In the genomic region with DNA sequence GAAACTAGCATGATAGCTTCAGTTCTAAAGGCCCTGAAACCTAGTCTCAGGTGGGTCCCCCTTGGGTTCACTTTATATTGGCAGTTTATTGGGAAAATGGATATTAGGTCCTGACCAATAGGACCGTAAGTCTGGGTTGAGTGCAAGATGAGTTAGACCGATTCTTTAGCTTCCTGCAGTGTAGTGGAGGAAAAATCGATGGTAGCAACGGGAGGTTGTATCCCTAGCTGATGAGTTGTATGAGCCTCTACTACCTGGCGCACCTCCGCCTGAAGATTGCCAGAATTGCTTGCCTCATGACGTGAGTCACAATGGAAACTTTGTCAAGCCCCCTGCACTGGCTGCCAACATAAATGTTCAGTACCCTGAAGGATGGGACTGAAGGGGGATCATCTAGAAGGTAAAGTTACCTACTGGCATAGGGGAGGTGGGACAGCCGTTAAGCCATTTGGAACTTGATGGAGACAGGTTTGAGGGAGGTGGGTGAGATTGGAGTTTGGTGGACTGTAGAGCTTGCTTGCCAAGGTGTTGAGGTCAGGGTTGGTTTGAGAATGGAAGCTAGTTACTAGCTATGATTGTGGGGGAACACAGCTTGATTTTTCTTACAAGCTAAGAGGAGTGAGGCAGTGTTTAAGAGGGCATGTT, we compare ENCODE assay signal across 1 cellular context.
TF ChIP-seq lines count a peak whose summit lies in the region.

No MANE protein-coding gene starts in this region.

TF ChIP-seq in HepG2, 621 proteins besides CTCF, POLR2A, EP300 and RAD21 (continued from another document and continues in another):
- TF ChIP-seq, protein P1, sequence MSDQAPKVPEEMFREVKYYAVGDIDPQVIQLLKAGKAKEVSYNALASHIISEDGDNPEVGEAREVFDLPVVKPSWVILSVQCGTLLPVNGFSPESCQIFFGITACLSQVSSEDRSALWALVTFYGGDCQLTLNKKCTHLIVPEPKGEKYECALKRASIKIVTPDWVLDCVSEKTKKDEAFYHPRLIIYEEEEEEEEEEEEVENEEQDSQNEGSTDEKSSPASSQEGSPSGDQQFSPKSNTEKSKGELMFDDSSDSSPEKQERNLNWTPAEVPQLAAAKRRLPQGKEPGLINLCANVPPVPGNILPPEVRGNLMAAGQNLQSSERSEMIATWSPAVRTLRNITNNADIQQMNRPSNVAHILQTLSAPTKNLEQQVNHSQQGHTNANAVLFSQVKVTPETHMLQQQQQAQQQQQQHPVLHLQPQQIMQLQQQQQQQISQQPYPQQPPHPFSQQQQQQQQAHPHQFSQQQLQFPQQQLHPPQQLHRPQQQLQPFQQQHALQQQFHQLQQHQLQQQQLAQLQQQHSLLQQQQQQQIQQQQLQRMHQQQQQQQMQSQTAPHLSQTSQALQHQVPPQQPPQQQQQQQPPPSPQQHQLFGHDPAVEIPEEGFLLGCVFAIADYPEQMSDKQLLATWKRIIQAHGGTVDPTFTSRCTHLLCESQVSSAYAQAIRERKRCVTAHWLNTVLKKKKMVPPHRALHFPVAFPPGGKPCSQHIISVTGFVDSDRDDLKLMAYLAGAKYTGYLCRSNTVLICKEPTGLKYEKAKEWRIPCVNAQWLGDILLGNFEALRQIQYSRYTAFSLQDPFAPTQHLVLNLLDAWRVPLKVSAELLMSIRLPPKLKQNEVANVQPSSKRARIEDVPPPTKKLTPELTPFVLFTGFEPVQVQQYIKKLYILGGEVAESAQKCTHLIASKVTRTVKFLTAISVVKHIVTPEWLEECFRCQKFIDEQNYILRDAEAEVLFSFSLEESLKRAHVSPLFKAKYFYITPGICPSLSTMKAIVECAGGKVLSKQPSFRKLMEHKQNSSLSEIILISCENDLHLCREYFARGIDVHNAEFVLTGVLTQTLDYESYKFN (CRISPR knock-in tag; conservative IDR thresholded peaks at IDR 0.05) = no peak
- TF ChIP-seq PPARG (CRISPR knock-in tag; conservative IDR thresholded peaks at IDR 0.05) = 0 out of 2 replicates have a peak, but pooled peaks have one; percentile 1
- no peak for TF ChIP-seq KDM1A (CRISPR knock-in tag; IDR thresholded peaks at IDR 0.05)
- TF ChIP-seq, protein P2, sequence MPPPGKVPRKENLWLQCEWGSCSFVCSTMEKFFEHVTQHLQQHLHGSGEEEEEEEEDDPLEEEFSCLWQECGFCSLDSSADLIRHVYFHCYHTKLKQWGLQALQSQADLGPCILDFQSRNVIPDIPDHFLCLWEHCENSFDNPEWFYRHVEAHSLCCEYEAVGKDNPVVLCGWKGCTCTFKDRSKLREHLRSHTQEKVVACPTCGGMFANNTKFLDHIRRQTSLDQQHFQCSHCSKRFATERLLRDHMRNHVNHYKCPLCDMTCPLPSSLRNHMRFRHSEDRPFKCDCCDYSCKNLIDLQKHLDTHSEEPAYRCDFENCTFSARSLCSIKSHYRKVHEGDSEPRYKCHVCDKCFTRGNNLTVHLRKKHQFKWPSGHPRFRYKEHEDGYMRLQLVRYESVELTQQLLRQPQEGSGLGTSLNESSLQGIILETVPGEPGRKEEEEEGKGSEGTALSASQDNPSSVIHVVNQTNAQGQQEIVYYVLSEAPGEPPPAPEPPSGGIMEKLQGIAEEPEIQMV (CRISPR knock-in tag; IDR thresholded peaks at IDR 0.05; ENCODE audit: low read depth) = no peak
- no peak for TF ChIP-seq BCL6 (CRISPR knock-in tag; IDR thresholded peaks at IDR 0.05)
- TF ChIP-seq CBFB (CRISPR knock-in tag; IDR thresholded peaks at IDR 0.05) = no peak
- no peak for TF ChIP-seq ZNF180 (CRISPR knock-in tag; IDR thresholded peaks at IDR 0.05; ENCODE audit: borderline replicate concordance, low read depth)
- no peak for TF ChIP-seq ZNF468 (CRISPR knock-in tag; IDR thresholded peaks at IDR 0.05)
- TF ChIP-seq, protein P3, sequence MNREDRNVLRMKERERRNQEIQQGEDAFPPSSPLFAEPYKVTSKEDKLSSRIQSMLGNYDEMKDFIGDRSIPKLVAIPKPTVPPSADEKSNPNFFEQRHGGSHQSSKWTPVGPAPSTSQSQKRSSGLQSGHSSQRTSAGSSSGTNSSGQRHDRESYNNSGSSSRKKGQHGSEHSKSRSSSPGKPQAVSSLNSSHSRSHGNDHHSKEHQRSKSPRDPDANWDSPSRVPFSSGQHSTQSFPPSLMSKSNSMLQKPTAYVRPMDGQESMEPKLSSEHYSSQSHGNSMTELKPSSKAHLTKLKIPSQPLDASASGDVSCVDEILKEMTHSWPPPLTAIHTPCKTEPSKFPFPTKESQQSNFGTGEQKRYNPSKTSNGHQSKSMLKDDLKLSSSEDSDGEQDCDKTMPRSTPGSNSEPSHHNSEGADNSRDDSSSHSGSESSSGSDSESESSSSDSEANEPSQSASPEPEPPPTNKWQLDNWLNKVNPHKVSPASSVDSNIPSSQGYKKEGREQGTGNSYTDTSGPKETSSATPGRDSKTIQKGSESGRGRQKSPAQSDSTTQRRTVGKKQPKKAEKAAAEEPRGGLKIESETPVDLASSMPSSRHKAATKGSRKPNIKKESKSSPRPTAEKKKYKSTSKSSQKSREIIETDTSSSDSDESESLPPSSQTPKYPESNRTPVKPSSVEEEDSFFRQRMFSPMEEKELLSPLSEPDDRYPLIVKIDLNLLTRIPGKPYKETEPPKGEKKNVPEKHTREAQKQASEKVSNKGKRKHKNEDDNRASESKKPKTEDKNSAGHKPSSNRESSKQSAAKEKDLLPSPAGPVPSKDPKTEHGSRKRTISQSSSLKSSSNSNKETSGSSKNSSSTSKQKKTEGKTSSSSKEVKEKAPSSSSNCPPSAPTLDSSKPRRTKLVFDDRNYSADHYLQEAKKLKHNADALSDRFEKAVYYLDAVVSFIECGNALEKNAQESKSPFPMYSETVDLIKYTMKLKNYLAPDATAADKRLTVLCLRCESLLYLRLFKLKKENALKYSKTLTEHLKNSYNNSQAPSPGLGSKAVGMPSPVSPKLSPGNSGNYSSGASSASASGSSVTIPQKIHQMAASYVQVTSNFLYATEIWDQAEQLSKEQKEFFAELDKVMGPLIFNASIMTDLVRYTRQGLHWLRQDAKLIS (CRISPR knock-in tag; IDR thresholded peaks at IDR 0.05) = peak; percentile 85; the same call in 1 of the 2 replicates
- TF ChIP-seq DPF2 (CRISPR knock-in tag; IDR thresholded peaks at IDR 0.05; ENCODE audit: borderline replicate concordance, low read depth) = no peak
- no peak for TF ChIP-seq GTF2F1 (IDR thresholded peaks at IDR 0.05; ENCODE audit: low read length)
- TF ChIP-seq ZNF143 (CRISPR knock-in tag; IDR thresholded peaks at IDR 0.05) = no peak
- no peak for TF ChIP-seq ZNF160 (CRISPR knock-in tag; IDR thresholded peaks at IDR 0.05)
- TF ChIP-seq, protein P4, sequence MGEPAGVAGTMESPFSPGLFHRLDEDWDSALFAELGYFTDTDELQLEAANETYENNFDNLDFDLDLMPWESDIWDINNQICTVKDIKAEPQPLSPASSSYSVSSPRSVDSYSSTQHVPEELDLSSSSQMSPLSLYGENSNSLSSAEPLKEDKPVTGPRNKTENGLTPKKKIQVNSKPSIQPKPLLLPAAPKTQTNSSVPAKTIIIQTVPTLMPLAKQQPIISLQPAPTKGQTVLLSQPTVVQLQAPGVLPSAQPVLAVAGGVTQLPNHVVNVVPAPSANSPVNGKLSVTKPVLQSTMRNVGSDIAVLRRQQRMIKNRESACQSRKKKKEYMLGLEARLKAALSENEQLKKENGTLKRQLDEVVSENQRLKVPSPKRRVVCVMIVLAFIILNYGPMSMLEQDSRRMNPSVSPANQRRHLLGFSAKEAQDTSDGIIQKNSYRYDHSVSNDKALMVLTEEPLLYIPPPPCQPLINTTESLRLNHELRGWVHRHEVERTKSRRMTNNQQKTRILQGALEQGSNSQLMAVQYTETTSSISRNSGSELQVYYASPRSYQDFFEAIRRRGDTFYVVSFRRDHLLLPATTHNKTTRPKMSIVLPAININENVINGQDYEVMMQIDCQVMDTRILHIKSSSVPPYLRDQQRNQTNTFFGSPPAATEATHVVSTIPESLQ (CRISPR knock-in tag; conservative IDR thresholded peaks at IDR 0.05) = no peak
- TF ChIP-seq MAZ (IDR thresholded peaks at IDR 0.05; ENCODE audit: borderline replicate concordance, low read depth, low read length) = no peak
- TF ChIP-seq MAZ (CRISPR knock-in tag; IDR thresholded peaks at IDR 0.05; ENCODE audit: low read depth) = no peak
- no peak; the same call in 1 of the 2 replicates for TF ChIP-seq TGIF2 (CRISPR knock-in tag; IDR thresholded peaks at IDR 0.05)
- TF ChIP-seq SMARCC2 (IDR thresholded peaks at IDR 0.05) = no peak
- TF ChIP-seq MED1 (CRISPR knock-in tag; IDR thresholded peaks at IDR 0.05) = peak; percentile 12; the same call in 1 of the 2 replicates
- no peak for TF ChIP-seq NONO (IDR thresholded peaks at IDR 0.05)
- peak; percentile 70; the same call in 1 of the 2 replicates for TF ChIP-seq NONO (CRISPR knock-in tag; conservative IDR thresholded peaks at IDR 0.05)
- TF ChIP-seq ARID2 (CRISPR knock-in tag; IDR thresholded peaks at IDR 0.05; ENCODE audit: borderline replicate concordance) = no peak
- no peak for TF ChIP-seq ZNF33B (CRISPR knock-in tag; IDR thresholded peaks at IDR 0.05)
- no peak for TF ChIP-seq HIVEP1 (CRISPR knock-in tag; IDR thresholded peaks at IDR 0.05)
- TF ChIP-seq, protein P5, sequence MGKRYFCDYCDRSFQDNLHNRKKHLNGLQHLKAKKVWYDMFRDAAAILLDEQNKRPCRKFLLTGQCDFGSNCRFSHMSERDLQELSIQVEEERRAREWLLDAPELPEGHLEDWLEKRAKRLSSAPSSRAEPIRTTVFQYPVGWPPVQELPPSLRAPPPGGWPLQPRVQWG (CRISPR knock-in tag; IDR thresholded peaks at IDR 0.05; ENCODE audit: borderline replicate concordance, low read depth) = no peak
- TF ChIP-seq RAD51 (IDR thresholded peaks at IDR 0.05; ENCODE audit: borderline replicate concordance) = no peak
- TF ChIP-seq ZNF850 (CRISPR knock-in tag; conservative IDR thresholded peaks at IDR 0.05) = no peak
- no peak for TF ChIP-seq ZNF670 (CRISPR knock-in tag; IDR thresholded peaks at IDR 0.05; ENCODE audit: borderline replicate concordance)
- TF ChIP-seq CENPX (CRISPR knock-in tag; IDR thresholded peaks at IDR 0.05) = no peak
- TF ChIP-seq, protein P6, sequence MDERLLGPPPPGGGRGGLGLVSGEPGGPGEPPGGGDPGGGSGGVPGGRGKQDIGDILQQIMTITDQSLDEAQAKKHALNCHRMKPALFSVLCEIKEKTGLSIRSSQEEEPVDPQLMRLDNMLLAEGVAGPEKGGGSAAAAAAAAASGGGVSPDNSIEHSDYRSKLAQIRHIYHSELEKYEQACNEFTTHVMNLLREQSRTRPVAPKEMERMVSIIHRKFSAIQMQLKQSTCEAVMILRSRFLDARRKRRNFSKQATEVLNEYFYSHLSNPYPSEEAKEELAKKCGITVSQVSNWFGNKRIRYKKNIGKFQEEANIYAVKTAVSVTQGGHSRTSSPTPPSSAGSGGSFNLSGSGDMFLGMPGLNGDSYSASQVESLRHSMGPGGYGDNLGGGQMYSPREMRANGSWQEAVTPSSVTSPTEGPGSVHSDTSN (CRISPR knock-in tag; IDR thresholded peaks at IDR 0.05) = no peak
- TF ChIP-seq, protein P7, sequence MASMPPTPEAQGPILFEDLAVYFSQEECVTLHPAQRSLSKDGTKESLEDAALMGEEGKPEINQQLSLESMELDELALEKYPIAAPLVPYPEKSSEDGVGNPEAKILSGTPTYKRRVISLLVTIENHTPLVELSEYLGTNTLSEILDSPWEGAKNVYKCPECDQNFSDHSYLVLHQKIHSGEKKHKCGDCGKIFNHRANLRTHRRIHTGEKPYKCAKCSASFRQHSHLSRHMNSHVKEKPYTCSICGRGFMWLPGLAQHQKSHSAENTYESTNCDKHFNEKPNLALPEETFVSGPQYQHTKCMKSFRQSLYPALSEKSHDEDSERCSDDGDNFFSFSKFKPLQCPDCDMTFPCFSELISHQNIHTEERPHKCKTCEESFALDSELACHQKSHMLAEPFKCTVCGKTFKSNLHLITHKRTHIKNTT (CRISPR knock-in tag; IDR thresholded peaks at IDR 0.05) = 0 out of 2 replicates have a peak, but pooled peaks have one; percentile 16
- no peak for TF ChIP-seq ZSCAN12 (CRISPR knock-in tag; IDR thresholded peaks at IDR 0.05)
- TF ChIP-seq ZNF782 (CRISPR knock-in tag; IDR thresholded peaks at IDR 0.05; ENCODE audit: borderline replicate concordance) = peak; percentile 65; the same call in 1 of the 2 replicates
- TF ChIP-seq SMAD3 (CRISPR knock-in tag; IDR thresholded peaks at IDR 0.05) = no peak
- TF ChIP-seq, protein P8, sequence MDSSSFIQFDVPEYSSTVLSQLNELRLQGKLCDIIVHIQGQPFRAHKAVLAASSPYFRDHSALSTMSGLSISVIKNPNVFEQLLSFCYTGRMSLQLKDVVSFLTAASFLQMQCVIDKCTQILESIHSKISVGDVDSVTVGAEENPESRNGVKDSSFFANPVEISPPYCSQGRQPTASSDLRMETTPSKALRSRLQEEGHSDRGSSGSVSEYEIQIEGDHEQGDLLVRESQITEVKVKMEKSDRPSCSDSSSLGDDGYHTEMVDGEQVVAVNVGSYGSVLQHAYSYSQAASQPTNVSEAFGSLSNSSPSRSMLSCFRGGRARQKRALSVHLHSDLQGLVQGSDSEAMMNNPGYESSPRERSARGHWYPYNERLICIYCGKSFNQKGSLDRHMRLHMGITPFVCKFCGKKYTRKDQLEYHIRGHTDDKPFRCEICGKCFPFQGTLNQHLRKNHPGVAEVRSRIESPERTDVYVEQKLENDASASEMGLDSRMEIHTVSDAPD (CRISPR knock-in tag; IDR thresholded peaks at IDR 0.05) = no peak
- TF ChIP-seq TOPORS (CRISPR knock-in tag; IDR thresholded peaks at IDR 0.05) = no peak
- TF ChIP-seq, protein P9, sequence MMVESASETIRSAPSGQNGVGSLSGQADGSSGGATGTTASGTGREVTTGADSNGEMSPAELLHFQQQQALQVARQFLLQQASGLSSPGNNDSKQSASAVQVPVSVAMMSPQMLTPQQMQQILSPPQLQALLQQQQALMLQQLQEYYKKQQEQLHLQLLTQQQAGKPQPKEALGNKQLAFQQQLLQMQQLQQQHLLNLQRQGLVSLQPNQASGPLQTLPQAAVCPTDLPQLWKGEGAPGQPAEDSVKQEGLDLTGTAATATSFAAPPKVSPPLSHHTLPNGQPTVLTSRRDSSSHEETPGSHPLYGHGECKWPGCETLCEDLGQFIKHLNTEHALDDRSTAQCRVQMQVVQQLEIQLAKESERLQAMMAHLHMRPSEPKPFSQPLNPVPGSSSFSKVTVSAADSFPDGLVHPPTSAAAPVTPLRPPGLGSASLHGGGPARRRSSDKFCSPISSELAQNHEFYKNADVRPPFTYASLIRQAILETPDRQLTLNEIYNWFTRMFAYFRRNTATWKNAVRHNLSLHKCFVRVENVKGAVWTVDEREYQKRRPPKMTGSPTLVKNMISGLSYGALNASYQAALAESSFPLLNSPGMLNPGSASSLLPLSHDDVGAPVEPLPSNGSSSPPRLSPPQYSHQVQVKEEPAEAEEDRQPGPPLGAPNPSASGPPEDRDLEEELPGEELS (CRISPR knock-in tag; IDR thresholded peaks at IDR 0.05) = no peak
- no peak for TF ChIP-seq ZNF205 (CRISPR knock-in tag; IDR thresholded peaks at IDR 0.05)
- no peak for TF ChIP-seq FOXO1 (CRISPR knock-in tag; IDR thresholded peaks at IDR 0.05)
- no peak for TF ChIP-seq ZBTB21 (CRISPR knock-in tag; IDR thresholded peaks at IDR 0.05)
- TF ChIP-seq, protein P10, sequence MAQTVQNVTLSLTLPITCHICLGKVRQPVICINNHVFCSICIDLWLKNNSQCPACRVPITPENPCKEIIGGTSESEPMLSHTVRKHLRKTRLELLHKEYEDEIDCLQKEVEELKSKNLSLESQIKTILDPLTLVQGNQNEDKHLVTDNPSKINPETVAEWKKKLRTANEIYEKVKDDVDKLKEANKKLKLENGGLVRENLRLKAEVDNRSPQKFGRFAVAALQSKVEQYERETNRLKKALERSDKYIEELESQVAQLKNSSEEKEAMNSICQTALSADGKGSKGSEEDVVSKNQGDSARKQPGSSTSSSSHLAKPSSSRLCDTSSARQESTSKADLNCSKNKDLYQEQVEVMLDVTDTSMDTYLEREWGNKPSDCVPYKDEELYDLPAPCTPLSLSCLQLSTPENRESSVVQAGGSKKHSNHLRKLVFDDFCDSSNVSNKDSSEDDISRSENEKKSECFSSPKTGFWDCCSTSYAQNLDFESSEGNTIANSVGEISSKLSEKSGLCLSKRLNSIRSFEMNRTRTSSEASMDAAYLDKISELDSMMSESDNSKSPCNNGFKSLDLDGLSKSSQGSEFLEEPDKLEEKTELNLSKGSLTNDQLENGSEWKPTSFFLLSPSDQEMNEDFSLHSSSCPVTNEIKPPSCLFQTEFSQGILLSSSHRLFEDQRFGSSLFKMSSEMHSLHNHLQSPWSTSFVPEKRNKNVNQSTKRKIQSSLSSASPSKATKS (CRISPR knock-in tag; IDR thresholded peaks at IDR 0.05) = no peak
- TF ChIP-seq NAIF1 (CRISPR knock-in tag; IDR thresholded peaks at IDR 0.05; ENCODE audit: borderline replicate concordance) = no peak
